ENCODE assay signal across 1 cellular context in the genomic region with DNA sequence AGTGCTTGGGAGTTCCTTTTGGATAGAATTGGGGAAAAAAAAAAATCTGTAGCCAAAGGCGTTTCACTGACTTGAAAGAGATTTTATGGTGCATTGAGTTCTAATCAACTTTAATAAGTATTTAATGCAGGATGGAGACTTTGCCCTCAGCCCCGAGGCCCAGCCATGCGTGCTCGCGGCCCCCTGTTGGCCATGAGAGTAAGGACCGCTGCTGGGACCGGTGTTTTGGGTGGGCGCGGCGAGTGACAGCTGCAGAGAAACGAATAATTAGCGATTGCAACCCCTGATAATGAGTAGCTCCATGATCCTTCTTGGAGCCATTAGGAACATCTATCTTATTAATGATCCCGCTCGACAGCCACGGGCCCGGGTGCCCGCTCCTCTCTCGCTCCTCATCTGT.
TF ChIP-seq lines count a peak whose summit lies in the region.

No MANE protein-coding gene starts in this region.

TF ChIP-seq in WTC11, 78 proteins besides CTCF, POLR2A, EP300 and RAD21 (continued from another document):
- TF ChIP-seq, protein P1, sequence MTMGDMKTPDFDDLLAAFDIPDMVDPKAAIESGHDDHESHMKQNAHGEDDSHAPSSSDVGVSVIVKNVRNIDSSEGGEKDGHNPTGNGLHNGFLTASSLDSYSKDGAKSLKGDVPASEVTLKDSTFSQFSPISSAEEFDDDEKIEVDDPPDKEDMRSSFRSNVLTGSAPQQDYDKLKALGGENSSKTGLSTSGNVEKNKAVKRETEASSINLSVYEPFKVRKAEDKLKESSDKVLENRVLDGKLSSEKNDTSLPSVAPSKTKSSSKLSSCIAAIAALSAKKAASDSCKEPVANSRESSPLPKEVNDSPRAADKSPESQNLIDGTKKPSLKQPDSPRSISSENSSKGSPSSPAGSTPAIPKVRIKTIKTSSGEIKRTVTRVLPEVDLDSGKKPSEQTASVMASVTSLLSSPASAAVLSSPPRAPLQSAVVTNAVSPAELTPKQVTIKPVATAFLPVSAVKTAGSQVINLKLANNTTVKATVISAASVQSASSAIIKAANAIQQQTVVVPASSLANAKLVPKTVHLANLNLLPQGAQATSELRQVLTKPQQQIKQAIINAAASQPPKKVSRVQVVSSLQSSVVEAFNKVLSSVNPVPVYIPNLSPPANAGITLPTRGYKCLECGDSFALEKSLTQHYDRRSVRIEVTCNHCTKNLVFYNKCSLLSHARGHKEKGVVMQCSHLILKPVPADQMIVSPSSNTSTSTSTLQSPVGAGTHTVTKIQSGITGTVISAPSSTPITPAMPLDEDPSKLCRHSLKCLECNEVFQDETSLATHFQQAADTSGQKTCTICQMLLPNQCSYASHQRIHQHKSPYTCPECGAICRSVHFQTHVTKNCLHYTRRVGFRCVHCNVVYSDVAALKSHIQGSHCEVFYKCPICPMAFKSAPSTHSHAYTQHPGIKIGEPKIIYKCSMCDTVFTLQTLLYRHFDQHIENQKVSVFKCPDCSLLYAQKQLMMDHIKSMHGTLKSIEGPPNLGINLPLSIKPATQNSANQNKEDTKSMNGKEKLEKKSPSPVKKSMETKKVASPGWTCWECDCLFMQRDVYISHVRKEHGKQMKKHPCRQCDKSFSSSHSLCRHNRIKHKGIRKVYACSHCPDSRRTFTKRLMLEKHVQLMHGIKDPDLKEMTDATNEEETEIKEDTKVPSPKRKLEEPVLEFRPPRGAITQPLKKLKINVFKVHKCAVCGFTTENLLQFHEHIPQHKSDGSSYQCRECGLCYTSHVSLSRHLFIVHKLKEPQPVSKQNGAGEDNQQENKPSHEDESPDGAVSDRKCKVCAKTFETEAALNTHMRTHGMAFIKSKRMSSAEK (CRISPR knock-in tag; IDR thresholded peaks at IDR 0.05; ENCODE audit: borderline replicate concordance) = no peak
- TF ChIP-seq CBFB (CRISPR knock-in tag; IDR thresholded peaks at IDR 0.05; ENCODE audit: low read depth) = no peak
- TF ChIP-seq ZNF317 (CRISPR knock-in tag; IDR thresholded peaks at IDR 0.05; ENCODE audit: borderline replicate concordance, low read depth) = no peak
